In genomic region chr17:38942641-38943040, GRCh38 we compare ENCODE assay signal across 1 cellular context.
TF ChIP-seq lines count a peak whose summit lies in the region.

No MANE protein-coding gene starts in this region.

TF ChIP-seq in HCT116, 20 proteins besides CTCF, POLR2A, EP300 and RAD21 (continued from another document):
- no peak for TF ChIP-seq ZBTB33 (IDR thresholded peaks at IDR 0.05; ENCODE audit: extremely low read depth, insufficient replicate concordance, low read length)
- no peak for TF ChIP-seq EZH2phosphoT487 (IDR thresholded peaks at IDR 0.05; ENCODE audit: borderline replicate concordance)
- no peak for TF ChIP-seq EZH2 (IDR thresholded peaks at IDR 0.05)
